12 cellular contexts compared by ENCODE assay signal in genomic region chr12:100430251-100430650, GRCh38. TPM values are rescaled to one million over a fixed set of nuclear protein-coding genes. Genes with fewer than 3 reads are reported as not detected.
"Had no signal": no experiment of that assay in that cellular context is flagged by ENCODE, and none has a peak within 500 bp of the region (broad histone marks: within the 10 kb centered on the region; RNA-seq: fewer than 3 reads in every experiment).

No MANE protein-coding gene starts in this region.

RNA-seq across cellular contexts. Expression of gene NR1H4, which starts 43.4 kb away (rescaled TPM):
- total RNA-seq: left cardiac atrium, left lung, left ventricle myocardium inferior, left ventricle myocardium superior, lower leg skin, lower lobe of right lung, lung microvascular endothelial cell, mammary epithelial cell, mesenteric fat pad, myocyte had no signal
- polyA plus RNA-seq: immature natural killer cell, keratinocyte, mammary epithelial cell had no signal
